13 cellular contexts compared by ENCODE assay signal in the genomic region with DNA sequence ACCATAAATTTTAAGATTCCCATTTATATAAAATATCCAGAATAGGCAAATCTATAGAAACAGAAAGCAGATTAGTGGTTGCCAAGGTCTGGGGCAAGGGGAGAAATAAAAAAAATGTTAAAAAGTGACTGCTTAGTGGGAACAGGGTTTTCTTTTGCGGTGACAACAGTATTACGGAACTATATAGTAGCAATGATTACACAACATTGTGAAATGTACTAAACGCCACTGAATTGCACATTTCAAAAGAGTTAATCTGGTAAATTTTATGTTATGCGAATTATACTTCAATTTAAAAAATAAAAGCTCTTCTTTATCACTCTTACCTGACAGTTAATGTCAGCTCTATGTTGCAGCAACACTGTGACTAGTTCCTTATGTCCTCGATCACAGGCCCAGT.
"Had no signal": no experiment of that assay in that cellular context is flagged by ENCODE, and none has a peak within 500 bp of the region (broad histone marks: within the 10 kb centered on the region; RNA-seq: fewer than 3 reads in every experiment).

No MANE protein-coding gene starts in this region.

- H3K9me3 ChIP-seq: stomach, uterus had no signal

- H3K27me3 ChIP-seq: stomach, uterus had no signal

- H3K9me3 Mint-ChIP-seq: immature natural killer cell had no signal

- H3K4me3 ChIP-seq: lower lobe of right lung, stomach, uterus had no signal

- H3K4me3 Mint-ChIP-seq: activated T-cell treated with anti-CD3 and anti-CD28 coated beads, Interleukin-2, amount 50 U/mL, for 4 hours; brain; immature natural killer cell; naive B cell had no signal

- H3K27ac ChIP-seq: lower lobe of right lung, uterus had no signal

- H3K27ac Mint-ChIP-seq: activated naive CD4-positive, alpha-beta T cell treated with anti-CD3 and anti-CD28 coated beads, Interleukin-2, amount 50 U/mL, for 72 hours; brain; immature natural killer cell; naive B cell had no signal

- H3K36me3 ChIP-seq: uterus had no signal

- ATAC-seq: activated naive CD4-positive, alpha-beta T cell treated with anti-CD3 and anti-CD28 coated beads, Interleukin-2, amount 50 U/mL, for 72 hours; activated T-cell treated with anti-CD3 and anti-CD28 coated beads, Interleukin-2, amount 50 U/mL, for 4 hours had no signal

- H3K27me3 Mint-ChIP-seq: naive B cell had no signal

- DNase-seq: activated CD4-positive, alpha-beta T cell treated with anti-CD3 and anti-CD28 coated beads for 1 hour; activated CD4-positive, alpha-beta T cell treated with anti-CD3 and anti-CD28 coated beads, Interleukin-2, amount 50 U/mL, for 48 hours; activated effector memory CD4-positive, alpha-beta T cell treated with anti-CD3 and anti-CD28 coated beads, Interleukin-2, amount 50 U/mL, for 16 hours; activated T-cell treated with anti-CD3 and anti-CD28 coated beads, Interleukin-2, amount 50 U/mL, for 4 hours; amygdala; erythroblast; immature natural killer cell; lower lobe of right lung; naive B cell; stomach; uterus had no signal

- H3K4me1 ChIP-seq: lower lobe of right lung, stomach, uterus had no signal

- H3K4me1 Mint-ChIP-seq: brain had no signal
